In the genomic region with DNA sequence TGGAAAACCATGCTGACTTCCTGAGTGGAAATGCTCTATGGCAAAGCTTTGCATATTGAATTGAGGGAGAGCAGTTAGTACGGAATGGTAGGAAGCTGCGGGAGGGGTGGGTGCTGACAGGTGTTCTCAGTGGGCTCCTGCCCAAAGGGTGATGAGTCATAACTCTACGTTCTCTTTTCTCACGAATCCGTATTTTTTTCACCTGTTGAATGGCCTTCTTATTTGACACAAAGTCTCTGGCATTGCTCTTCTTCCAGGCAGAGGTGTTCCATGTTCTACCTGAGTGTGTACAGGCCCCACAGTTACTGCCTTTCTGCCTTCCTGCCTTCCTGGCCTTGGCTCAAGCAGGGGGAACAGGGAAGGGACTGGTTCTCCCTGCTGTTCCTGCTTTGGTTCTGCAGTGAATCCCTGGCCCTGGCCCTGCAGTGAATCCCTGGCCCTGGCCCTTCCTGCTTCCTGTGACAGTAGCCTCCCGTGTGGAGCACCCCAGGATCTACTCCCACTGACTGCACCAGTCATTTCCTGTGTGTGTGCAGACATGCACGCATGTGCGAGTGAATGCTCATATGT, we compare ENCODE assay signal across 10 cellular contexts. TPM values are rescaled to one million over a fixed set of nuclear protein-coding genes. Genes with fewer than 3 reads are reported as not detected.
DNase-seq lines count a peak whose midpoint lies in the region; ATAC-seq and TF ChIP-seq lines count a peak whose summit lies in the region.
"Had no signal": no experiment of that assay in that cellular context is flagged by ENCODE, and none has a peak within 500 bp of the region (broad histone marks: within the 10 kb centered on the region; RNA-seq: fewer than 3 reads in every experiment).

No MANE protein-coding gene starts in this region.

- no peak overlapping the region for H2AFZ ChIP-seq in MM.1S (ENCODE audit: low read length)
- H2AFZ ChIP-seq: neural progenitor cell had no signal

- peak; percentile 44 for DNase-seq in GM13976 (ENCODE audit: low spot score)
- peak; percentile 70 for DNase-seq in brain microvascular endothelial cell
- DNase-seq in naive B cell = no peak
- DNase-seq in MM.1S = no peak
- DNase-seq in cerebellar nuclear complex (lab: John Stamatoyannopoulos, UW) = no peak
- DNase-seq in omental fat pad (ENCODE audit: low spot score) = no peak
- DNase-seq in putamen (ENCODE audit: low spot score) = no peak

- no peak overlapping the region for H3K9ac ChIP-seq in MM.1S (ENCODE audit: low read length)
- H3K9ac ChIP-seq: neural progenitor cell had no signal

- ATAC-seq in HG02870 (IDR thresholded peaks at IDR 0.05; ENCODE audit: unreplicated experiment) (peak; percentile 51), naive B cell (ENCODE audit: low read depth in 2 of 2) (no peak), omental fat pad (ENCODE audit: low FRiP score) (no peak)

- no peaks in the 10 kb centered on the region for H3K27me3 Mint-ChIP-seq in naive B cell

- H3K27me3 ChIP-seq in brain microvascular endothelial cell (replicated peaks) (no peaks in the 10 kb centered on the region), MM.1S (replicated peaks; ENCODE audit: insufficient read depth, low read length) (no peaks in the 10 kb centered on the region)
- H3K27me3 ChIP-seq: neural progenitor cell, SJSA1 had no signal

- H3K36me3 Mint-ChIP-seq in naive B cell = peaks cover 12 to 16% of the 10 kb centered on the region in 2 donors

- H3K9me3 Mint-ChIP-seq in naive B cell = no peaks in the 10 kb centered on the region
- H3K9me3 Mint-ChIP-seq: neural progenitor cell had no signal

- no peaks in the 10 kb centered on the region for H3K9me2 ChIP-seq in MM.1S (replicated peaks; ENCODE audit: insufficient read depth, low read length)

- H3K9me3 ChIP-seq in MM.1S (replicated peaks; ENCODE audit: insufficient read depth, low read length) = no peaks in the 10 kb centered on the region
- H3K9me3 ChIP-seq: SJSA1 had no signal

- peak overlapping the region in 5 of 8 donors; percentile 1 to 77 (median 31) for H3K4me3 Mint-ChIP-seq in naive B cell
- H3K4me3 Mint-ChIP-seq: neural progenitor cell had no signal

- H3K4me1 ChIP-seq in MM.1S (ENCODE audit: low read length) = peaks cover 3% of the 10 kb centered on the region; the same call in 1 of the 2 replicates
- H3K4me1 ChIP-seq: neural progenitor cell had no signal

- in situ Hi-C loops in GM13976 (cut with MboI; ENCODE audit: low sequenced_read_pairs, unreplicated experiment) = loop anchor here (25.0 kb wide), 1 partner anchor 314 kb away; no protein-coding TSS in a partner anchor
- in situ Hi-C loops in brain microvascular endothelial cell (cut with HindIII; ENCODE audit: low pct_ligation_motif_present, low sequenced_read_pairs) = no loop called here

- H3K79me2 ChIP-seq in MM.1S (ENCODE audit: low read length) = peaks cover 39% of the 10 kb centered on the region; the same call in 1 of the 2 replicates

- H3K4me2 ChIP-seq in MM.1S (ENCODE audit: low read depth, low read length) = no peak overlapping the region
- H3K4me2 ChIP-seq: neural progenitor cell had no signal

- peaks cover 56 to 91% (median 75%) of the 10 kb centered on the region in 3 donors for H3K4me1 Mint-ChIP-seq in naive B cell

- H3F3A ChIP-seq in MM.1S (ENCODE audit: insufficient read depth, low read length) = no peaks in the 10 kb centered on the region

- TF ChIP-seq CTCF in GM13976 (IDR thresholded peaks at IDR 0.05; ENCODE audit: borderline replicate concordance, control extremely low read depth, extremely low read depth, insufficient read depth, missing control alignments) (no peak), brain microvascular endothelial cell (IDR thresholded peaks at IDR 0.05; ENCODE audit: low read depth, low read length, missing control alignments) (no peak), MM.1S (IDR thresholded peaks at IDR 0.05; ENCODE audit: low read length) (no peak), omental fat pad (IDR thresholded peaks at IDR 0.05) (no peak)

- H3K36me3 ChIP-seq in brain microvascular endothelial cell (replicated peaks) (no peaks in the 10 kb centered on the region), MM.1S (replicated peaks; ENCODE audit: insufficient read depth, low read length) (no peaks in the 10 kb centered on the region)
- H3K36me3 ChIP-seq: neural progenitor cell had no signal

- peak overlapping the region; percentile 18 for H3K27ac ChIP-seq in brain microvascular endothelial cell
- H3K27ac ChIP-seq in MM.1S (ENCODE audit: low read length) = no peak overlapping the region
- H3K27ac ChIP-seq: neural progenitor cell, SJSA1 had no signal

- H3K4me3 ChIP-seq in brain microvascular endothelial cell (ENCODE audit: low read depth, low read length) (no peak overlapping the region), MM.1S (ENCODE audit: low read length) (no peak overlapping the region)
- H3K4me3 ChIP-seq: neural progenitor cell, SJSA1 had no signal

- H4K20me1 ChIP-seq in MM.1S (ENCODE audit: insufficient read depth, low read length) = no peaks in the 10 kb centered on the region

- peak overlapping the region; percentile 51 to 93 (median 63) for H3K27ac Mint-ChIP-seq in naive B cell

RNA-seq across cellular contexts. Expression of gene TRAK1, which starts 31.9 kb away (rescaled TPM):
- polyA plus RNA-seq in naive B cell (ENCODE audit: low read depth in 6 of 6) = 10 to 100 TPM; 20.5 to 54.1 (median 28.4) TPM
- 10 to 100 TPM; 21.4 to 42.9 (median 37.0) TPM for total RNA-seq in omental fat pad

Comparison
In these comparisons a context has a peak if more than half of its experiments do, and no peak if none do; other contexts are left out.
1. DNase-seq: peak in GM13976 (single experiment) and brain microvascular endothelial cell (single experiment); none in naive B cell (single experiment), MM.1S (single experiment), cerebellar nuclear complex (0 of 2), omental fat pad (single experiment) and putamen (single experiment).